ENCODE assay signal across 31 cellular contexts in genomic region chr11:75434886-75435570, GRCh38. TPM values are rescaled to one million over a fixed set of nuclear protein-coding genes. Genes with fewer than 3 reads are reported as not detected.
"Had no signal": no experiment of that assay in that cellular context is flagged by ENCODE, and none has a peak within 500 bp of the region (broad histone marks: within the 10 kb centered on the region; RNA-seq: fewer than 3 reads in every experiment).

No MANE protein-coding gene starts in this region.

- H3K4me3 ChIP-seq: ascending aorta, breast epithelium, cardiac muscle cell, colonic mucosa, esophagus muscularis mucosa, gastrocnemius medialis, heart left ventricle had no signal

- DNase-seq: activated B cell treated with CpG ODN at 0.5 μM for 24 hours; activated CD4-positive, alpha-beta T cell treated with anti-CD3 and anti-CD28 coated beads for 48 hours; activated CD4-positive, alpha-beta T cell treated with anti-CD3 and anti-CD28 coated beads, Interleukin-2, amount 50 U/mL, for 1 hour; activated CD4-positive, alpha-beta T cell treated with anti-CD3 and anti-CD28 coated beads, Interleukin-2, amount 50 U/mL, for 48 hours; activated CD8-positive, alpha-beta memory T cell treated with anti-CD3 and anti-CD28 coated beads for 24 hours; activated CD8-positive, alpha-beta T cell treated with anti-CD3 and anti-CD28 coated beads for 36 hours; activated effector memory CD4-positive, alpha-beta T cell treated with Interleukin-2 at 50 U/mL for 16 hours; activated gamma-delta T cell treated with Interleukin-2 at 50 U/mL for 16 hours; activated naive CD4-positive, alpha-beta T cell treated with Interleukin-2 at 50 U/mL for 16 hours; activated naive CD8-positive, alpha-beta T cell treated with anti-CD3 and anti-CD28 coated beads, Interleukin-2, amount 10 ng/mL, durations not matched to agents 7 days and 5 days; activated T-cell treated with anti-CD3 and anti-CD28 coated beads, Interleukin-2, amount 50 U/mL, for 4 hours; central memory CD4-positive, alpha-beta T cell; cerebellar nuclear complex; colonic mucosa; effector CD8-positive, alpha-beta T cell; erythroblast; foreskin keratinocyte; gastrocnemius medialis; glutamatergic neuron; T-cell; T1000; WERI-Rb-1 had no signal

- ATAC-seq: activated CD4-positive, CD25-positive, alpha-beta regulatory T cell treated with anti-CD3 and anti-CD28 coated beads, Interleukin-2, amount 50 U/mL, for 24 hours; activated CD8-positive, alpha-beta T cell treated with anti-CD3 and anti-CD28 coated beads for 36 hours; activated naive CD4-positive, alpha-beta T cell treated with anti-CD3 and anti-CD28 coated beads, Interleukin-2, amount 50 U/mL, for 72 hours; activated T-cell treated with anti-CD3 and anti-CD28 coated beads, Interleukin-2, amount 50 U/mL, for 4 hours; activated T-helper 17 cell treated with anti-CD3 and anti-CD28 coated beads, Interleukin-2, amount 50 U/mL, for 72 hours; foreskin keratinocyte; gastrocnemius medialis; heart left ventricle; T-cell had no signal

- H3K4me1 ChIP-seq: foreskin keratinocyte had no signal

- H3K36me3 ChIP-seq: ascending aorta, breast epithelium, cardiac muscle cell, colonic mucosa, gastrocnemius medialis had no signal

- H3K27me3 ChIP-seq: ascending aorta, breast epithelium had no signal

- H3K9me3 ChIP-seq: ascending aorta, breast epithelium, colonic mucosa, esophagus muscularis mucosa, gastrocnemius medialis, heart left ventricle had no signal

- H3K27ac ChIP-seq: ascending aorta, breast epithelium, cardiac muscle cell, colonic mucosa, esophagus muscularis mucosa, foreskin keratinocyte, gastrocnemius medialis, heart left ventricle, WERI-Rb-1 had no signal

- FAIRE-seq: endometrium had no signal

RNA-seq across cellular contexts. Expression of gene KLHL35, which starts 2.0 kb away (rescaled TPM):
- total RNA-seq: ascending aorta had no signal
